Comparison of ENCODE assay signal across 1 cellular context in genomic region chr2:238238766-238239551, GRCh38.
A peak's percentile ranks its signal among the peaks of the same experiment; 100 is the strongest.
TF ChIP-seq lines count a peak whose summit lies in the region.

No MANE protein-coding gene starts in this region.

TF ChIP-seq in HepG2, 621 proteins besides CTCF, POLR2A, EP300 and RAD21 (continued from another document and continues in another):
- TF ChIP-seq ZNF318 (CRISPR knock-in tag; IDR thresholded peaks at IDR 0.05) (peak; percentile 95; the same call in 1 of the 2 replicates), ZNF567 (CRISPR knock-in tag; IDR thresholded peaks at IDR 0.05; ENCODE audit: borderline replicate concordance) (0 out of 2 replicates have a peak, but pooled peaks have one; percentile 82), ZBTB49 (CRISPR knock-in tag; IDR thresholded peaks at IDR 0.05; ENCODE audit: borderline replicate concordance) (peak; percentile 96), ZNF432 (CRISPR knock-in tag; IDR thresholded peaks at IDR 0.05; ENCODE audit: borderline replicate concordance) (peak; percentile 94), ZNF850 (CRISPR knock-in tag; conservative IDR thresholded peaks at IDR 0.05) (no peak), KLF6 (CRISPR knock-in tag; IDR thresholded peaks at IDR 0.05) (peak; percentile 99), NFKB2 (CRISPR knock-in tag; IDR thresholded peaks at IDR 0.05; ENCODE audit: borderline replicate concordance) (peak; percentile 99), ZNF704 (CRISPR knock-in tag; IDR thresholded peaks at IDR 0.05; ENCODE audit: borderline replicate concordance) (peak; percentile 99), XRCC5 (optimal IDR thresholded peaks at IDR 0.05; ENCODE audit: low read length) (no peak), ZNF790 (CRISPR knock-in tag; IDR thresholded peaks at IDR 0.05; ENCODE audit: borderline replicate concordance) (peak; percentile 98; the same call in 1 of the 2 replicates), FOXJ3 (CRISPR knock-in tag; IDR thresholded peaks at IDR 0.05; ENCODE audit: borderline replicate concordance) (peak; percentile 73), ZBTB21 (CRISPR knock-in tag; IDR thresholded peaks at IDR 0.05) (no peak), MEF2D (CRISPR knock-in tag; IDR thresholded peaks at IDR 0.05) (peak; percentile 90; the same call in 1 of the 2 replicates), ZFP41 (CRISPR knock-in tag; IDR thresholded peaks at IDR 0.05; ENCODE audit: borderline replicate concordance) (peak; percentile 99), PHF5A (CRISPR knock-in tag; IDR thresholded peaks at IDR 0.05; ENCODE audit: low read depth, unreplicated experiment) (no peak), AFF4 (CRISPR knock-in tag; IDR thresholded peaks at IDR 0.05) (peak; percentile 77; the same call in 1 of the 2 replicates), ZSCAN29 (CRISPR knock-in tag; conservative IDR thresholded peaks at IDR 0.05) (no peak), SMAD3 (CRISPR knock-in tag; IDR thresholded peaks at IDR 0.05) (0 out of 2 replicates have a peak, but pooled peaks have one; percentile 70), ATRX (CRISPR knock-in tag; IDR thresholded peaks at IDR 0.05; ENCODE audit: borderline replicate concordance) (peak; percentile 95; the same call in 1 of the 2 replicates), ZSCAN30 (CRISPR knock-in tag; IDR thresholded peaks at IDR 0.05) (no peak), FOXP4 (CRISPR knock-in tag; IDR thresholded peaks at IDR 0.05) (peak; percentile 69), ZNF768 (CRISPR knock-in tag; IDR thresholded peaks at IDR 0.05) (peak; percentile 88; the same call in 1 of the 2 replicates), PPARG (CRISPR knock-in tag; conservative IDR thresholded peaks at IDR 0.05) (peak; percentile 65), ZNF281 (CRISPR knock-in tag; IDR thresholded peaks at IDR 0.05; ENCODE audit: borderline replicate concordance) (peak; percentile 75; the same call in 1 of the 2 replicates), ZNF674 (CRISPR knock-in tag; IDR thresholded peaks at IDR 0.05; ENCODE audit: low read depth) (peak; percentile 87; the same call in 1 of the 2 replicates), SALL2 (CRISPR knock-in tag; IDR thresholded peaks at IDR 0.05) (peak; percentile 88; the same call in 1 of the 2 replicates), IRF9 (CRISPR knock-in tag; IDR thresholded peaks at IDR 0.05; ENCODE audit: borderline replicate concordance) (peak; percentile 99), ZEB1 (IDR thresholded peaks at IDR 0.05; ENCODE audit: insufficient replicate concordance, low read depth) (no peak), PLRG1 (conservative IDR thresholded peaks at IDR 0.05) (no peak), ZNF619 (CRISPR knock-in tag; IDR thresholded peaks at IDR 0.05) (0 out of 2 replicates have a peak, but pooled peaks have one; percentile 73), ZNF800 (CRISPR knock-in tag; IDR thresholded peaks at IDR 0.05) (peak; percentile 94)
